Comparison of ENCODE assay signal across 8 cellular contexts in genomic region chr12:76765598-76765997, GRCh38. TPM values are rescaled to one million over a fixed set of nuclear protein-coding genes. Genes with fewer than 3 reads are reported as not detected.
A peak's percentile ranks its signal among the peaks of the same experiment; 100 is the strongest.
DNase-seq lines count a peak whose midpoint lies in the region; ATAC-seq and TF ChIP-seq lines count a peak whose summit lies in the region.

No MANE protein-coding gene starts in this region.

- H3K27me3 Mint-ChIP-seq in activated CD4-positive, alpha-beta T cell treated with anti-CD3 and anti-CD28 coated beads, Interleukin-2, amount 10 ng/mL, durations not matched to agents 24 days and 14 days, result peaks cover 5% of the 10 kb centered on the region
- H3K27me3 Mint-ChIP-seq in activated B cell treated with CpG ODN at 0.5 μM for 24 hours, result no peaks in the 10 kb centered on the region

- POLR2A ChIA-PET in activated B cell treated with CpG ODN at 0.5 μM for 24 hours (lab: Charles Lee), result interaction anchor here (1.4 kb wide), 1 partner anchor 12 kb away, joined by 4 read pairs; no protein-coding TSS in a partner anchor

- H3K4me3 ChIP-seq in foreskin fibroblast (ENCODE audit: low read depth in 1 of 2, low read length in 2 of 2), result peak overlapping the region; percentile 55 to 83
- H3K4me3 ChIP-seq in spleen, result peak overlapping the region in 4 of 8 donors; percentile 63 to 90 (median 68)
- H3K4me3 ChIP-seq in effector memory CD4-positive, alpha-beta T cell (ENCODE audit: insufficient read depth, low read depth, low read length, poor library complexity, severe bottlenecking), result no peak overlapping the region

- H3K4me1 ChIP-seq in spleen, result peaks cover 8 to 76% (median 49%) of the 10 kb centered on the region in 6 donors
- no peaks in the 10 kb centered on the region for H3K4me1 ChIP-seq in effector memory CD4-positive, alpha-beta T cell (ENCODE audit: control insufficient read depth, insufficient read depth, low read length, poor library complexity, severe bottlenecking)

- H3K4me3 Mint-ChIP-seq in activated CD4-positive, alpha-beta T cell treated with anti-CD3 and anti-CD28 coated beads, Interleukin-2, amount 10 ng/mL, durations not matched to agents 24 days and 14 days, result peak overlapping the region; percentile 93
- peak overlapping the region; percentile 97 for H3K4me3 Mint-ChIP-seq in activated B cell treated with CpG ODN at 0.5 μM for 24 hours

- peak overlapping the region in 6 of 8 donors; percentile 97 to 99 (median 98) for H3K27ac ChIP-seq in spleen
- H3K27ac ChIP-seq in effector memory CD4-positive, alpha-beta T cell (ENCODE audit: insufficient read depth, low read length, poor library complexity, severe bottlenecking), result no peak overlapping the region

- H3K27ac Mint-ChIP-seq in activated CD4-positive, alpha-beta T cell treated with anti-CD3 and anti-CD28 coated beads, Interleukin-2, amount 10 ng/mL, durations not matched to agents 24 days and 14 days, result peak overlapping the region; percentile 95
- peak overlapping the region; percentile 96 for H3K27ac Mint-ChIP-seq in activated B cell treated with CpG ODN at 0.5 μM for 24 hours

- no peak for DNase-seq in activated CD4-positive, alpha-beta T cell treated with anti-CD3 and anti-CD28 coated beads, Interleukin-2, amount 10 ng/mL, durations not matched to agents 24 days and 14 days
- no peak for DNase-seq in activated CD4-positive, alpha-beta T cell treated with anti-CD3 and anti-CD28 coated beads, Interleukin-2, amount 50 U/mL, for 1 hour
- DNase-seq in activated B cell treated with CpG ODN at 0.5 μM for 24 hours (no peak), foreskin fibroblast (no peak), spleen (peak; percentile 56), iPS-NIHi7 (ENCODE audit: extremely low spot score) (no peak), NCI-H2107 (lab: John Stamatoyannopoulos, UW) (no peak)
- DNase-seq in effector memory CD4-positive, alpha-beta T cell, result no peak

- TF ChIP-seq CTCF in activated B cell treated with CpG ODN at 0.5 μM for 24 hours (IDR thresholded peaks at IDR 0.05) (no peak), foreskin fibroblast (IDR thresholded peaks at IDR 0.05; ENCODE audit: low read depth, low read length) (no peak), spleen (IDR thresholded peaks at IDR 0.05 in 8 of 11, conservative IDR thresholded peaks at IDR 0.05 in 3 of 11) (no peak)

- ATAC-seq in activated B cell treated with CpG ODN at 0.5 μM for 24 hours (ENCODE audit: low read depth), result no peak

- intact Hi-C loops in activated CD4-positive, alpha-beta T cell treated with anti-CD3 and anti-CD28 coated beads, Interleukin-2, amount 10 ng/mL, durations not matched to agents 24 days and 14 days (cut with micrococcal nuclease), result loop anchor here (2.0 kb wide), 2 partner anchors 113 to 683 kb away; partner anchors contain the start of gene CSRP2
- intact Hi-C loops in activated B cell treated with CpG ODN at 0.5 μM for 24 hours (cut with micrococcal nuclease) (loop anchor here (10.0 kb wide), 1 partner anchor 611 kb away; no protein-coding TSS in a partner anchor), spleen (cut with DNase I; ENCODE audit: low total_unique reads) (no loop called here)

- CTCF ChIA-PET in activated B cell treated with CpG ODN at 0.5 μM for 24 hours (lab: Charles Lee), result interaction anchor here (0.7 kb wide), 1 partner anchor 12 kb away, joined by 3 read pairs; no protein-coding TSS in a partner anchor

- no peaks in the 10 kb centered on the region for H3K27me3 ChIP-seq in spleen (replicated peaks in 1 of 7)
- no peaks in the 10 kb centered on the region for H3K27me3 ChIP-seq in effector memory CD4-positive, alpha-beta T cell (replicated peaks; ENCODE audit: control insufficient read depth, insufficient read depth, low read length, poor library complexity, severe bottlenecking)

- H3K36me3 Mint-ChIP-seq in activated CD4-positive, alpha-beta T cell treated with anti-CD3 and anti-CD28 coated beads, Interleukin-2, amount 10 ng/mL, durations not matched to agents 24 days and 14 days (ENCODE audit: low read depth), result peaks cover 3% of the 10 kb centered on the region
- H3K36me3 Mint-ChIP-seq in activated B cell treated with CpG ODN at 0.5 μM for 24 hours (ENCODE audit: low read depth), result peaks cover 6% of the 10 kb centered on the region

- WGBS in spleen, 5 donors, result 75 to 90% (median 86%) methylated on average over 6 of the region's 6 CpGs

- no peaks in the 10 kb centered on the region for H3K9me3 ChIP-seq in spleen
- no peaks in the 10 kb centered on the region for H3K9me3 ChIP-seq in effector memory CD4-positive, alpha-beta T cell (ENCODE audit: control insufficient read depth, low read length)

- H3K4me1 Mint-ChIP-seq in activated CD4-positive, alpha-beta T cell treated with anti-CD3 and anti-CD28 coated beads, Interleukin-2, amount 10 ng/mL, durations not matched to agents 24 days and 14 days, result peaks cover 20% of the 10 kb centered on the region
- peaks cover 48% of the 10 kb centered on the region for H3K4me1 Mint-ChIP-seq in activated B cell treated with CpG ODN at 0.5 μM for 24 hours

- H3K9me3 Mint-ChIP-seq in activated CD4-positive, alpha-beta T cell treated with anti-CD3 and anti-CD28 coated beads, Interleukin-2, amount 10 ng/mL, durations not matched to agents 24 days and 14 days, result no peaks in the 10 kb centered on the region
- no peaks in the 10 kb centered on the region for H3K9me3 Mint-ChIP-seq in activated B cell treated with CpG ODN at 0.5 μM for 24 hours

- TF ChIP-seq POLR2A in spleen (IDR thresholded peaks at IDR 0.05), result no peak

- H3K36me3 ChIP-seq in spleen, result no peaks in the 10 kb centered on the region
- H3K36me3 ChIP-seq in effector memory CD4-positive, alpha-beta T cell (ENCODE audit: control insufficient read depth, insufficient read depth, low read length), result no peaks in the 10 kb centered on the region

RNA-seq across cellular contexts. Expression of gene ZDHHC17, which starts 1.7 kb away (rescaled TPM):
- total RNA-seq in activated CD4-positive, alpha-beta T cell treated with anti-CD3 and anti-CD28 coated beads, Interleukin-2, amount 10 ng/mL, durations not matched to agents 24 days and 14 days, result 24.6 and 31.2 TPM in 2 replicates
- total RNA-seq in activated B cell treated with CpG ODN at 0.5 μM for 24 hours (51.8 and 70.8 TPM in 2 replicates), spleen (10 to 100 TPM; 37.9 to 69.4 (median 49.7) TPM)
- 10 to 100 TPM; 10.1 to 13.4 (median 12.5) TPM for polyA plus RNA-seq in spleen
